Comparison of ENCODE assay signal across 24 cellular contexts in genomic region chr4:26809811-26810210, GRCh38.
"Had no signal": no experiment of that assay in that cellular context is flagged by ENCODE, and none has a peak within 500 bp of the region (broad histone marks: within the 10 kb centered on the region; RNA-seq: fewer than 3 reads in every experiment).

No MANE protein-coding gene starts in this region.

- H3K4me2 ChIP-seq: neural progenitor cell had no signal

- DNase-seq: heart left ventricle; hypothalamus; immature natural killer cell; kidney; naive thymus-derived CD8-positive, alpha-beta T cell; occipital lobe; psoas muscle; stimulated activated CD4-positive, alpha-beta T cell treated with anti-CD3 and anti-CD28 coated beads, Interleukin-12 subunit alpha, Interleukin-12 subunit beta, amount 100 ng/mL, for 4 hours; stimulated activated CD4-positive, alpha-beta T cell treated with anti-CD3 and anti-CD28 coated beads, Interleukin-15, amount 100 ng/mL, for 24 hours; stimulated activated CD4-positive, alpha-beta T cell treated with anti-CD3 and anti-CD28 coated beads, Interleukin-2, amount 100 ng/mL, for 24 hours; stimulated activated CD4-positive, alpha-beta T cell treated with anti-CD3 and anti-CD28 coated beads, Interleukin-4, amount 100 ng/mL, for 1 hour; stimulated activated naive B cell treated with anti-CD40 and anti-IgM and Interleukin-4, amounts not matched to agents 10 μg/mL and 1 μg/mL and 100 μg/mL, for 72 hours; stimulated activated naive CD8-positive, alpha-beta T cell treated with anti-CD3 and anti-CD28 coated beads, Interleukin-15, Interleukin-2, amounts not matched to agents 100 U/mL and 50 U/mL, for 24 hours; stomach; testis; thyroid gland; trophoblast cell; upper lobe of right lung had no signal

- H3K4me1 ChIP-seq: neural progenitor cell, parathyroid adenoma, psoas muscle, stomach, testis, upper lobe of right lung had no signal

- H3K4me3 ChIP-seq: heart left ventricle, lung, neural progenitor cell, psoas muscle, skin epidermis, stomach, testis, thyroid gland, upper lobe of right lung had no signal

- H3K79me2 ChIP-seq: parathyroid adenoma had no signal

- H3K27ac ChIP-seq: heart left ventricle, neural progenitor cell, neutrophil, parathyroid adenoma, psoas muscle, skin epidermis, stomach, testis, thyroid gland, upper lobe of right lung had no signal

- ATAC-seq: naive thymus-derived CD8-positive, alpha-beta T cell; psoas muscle; sciatic nerve; stimulated activated naive B cell treated with anti-CD40 and anti-IgM and Interleukin-4, amounts not matched to agents 10 μg/mL and 1 μg/mL and 100 μg/mL, for 72 hours; stimulated activated naive CD8-positive, alpha-beta T cell treated with anti-CD3 and anti-CD28 coated beads, Interleukin-15, Interleukin-2, amounts not matched to agents 100 U/mL and 50 U/mL, for 24 hours; upper lobe of right lung had no signal

- H3K27me3 ChIP-seq: heart left ventricle, neural progenitor cell, neutrophil, stomach, testis, thyroid gland, upper lobe of right lung had no signal

- H3K9me3 ChIP-seq: heart left ventricle, neutrophil, psoas muscle, stomach, testis, thyroid gland, upper lobe of right lung had no signal

- H3K9ac ChIP-seq: neural progenitor cell, parathyroid adenoma had no signal

- H3K36me3 ChIP-seq: heart left ventricle, neural progenitor cell, neutrophil, stomach, thyroid gland, upper lobe of right lung had no signal
